In the genomic region with DNA sequence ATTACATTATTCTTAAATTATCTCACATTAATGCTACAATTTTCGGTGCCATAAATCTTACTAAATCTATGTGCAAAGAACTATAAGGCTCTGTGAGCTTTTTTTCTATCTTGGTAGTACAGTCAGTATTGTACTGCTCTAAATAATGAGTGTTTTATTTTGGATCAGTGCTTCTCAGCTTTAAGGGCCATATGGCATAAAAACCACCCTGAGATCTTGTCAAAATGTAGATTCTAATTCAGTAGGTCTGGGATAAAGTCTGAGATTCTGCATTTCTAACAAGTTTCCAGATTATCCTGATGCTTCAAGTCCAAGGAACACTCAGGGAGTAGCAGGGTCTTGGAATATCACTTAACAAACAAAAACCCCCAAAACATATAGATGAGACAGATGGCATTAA, we compare ENCODE assay signal across 17 cellular contexts.
DNase-seq lines count a peak whose midpoint lies in the region; ATAC-seq, FAIRE-seq and TF ChIP-seq lines count a peak whose summit lies in the region.
"Had no signal": no experiment of that assay in that cellular context is flagged by ENCODE, and none has a peak within 500 bp of the region (broad histone marks: within the 10 kb centered on the region; RNA-seq: fewer than 3 reads in every experiment).

No MANE protein-coding gene starts in this region.

- H3K4me1 ChIP-seq in colonic mucosa, result no peaks in the 10 kb centered on the region
- H3K4me1 ChIP-seq: A549, BLaER1, Caco-2 had no signal

- TF ChIP-seq CTCF in D721Med (IDR thresholded peaks at IDR 0.05; ENCODE audit: insufficient read depth, missing control alignments) (no peak), colonic mucosa (IDR thresholded peaks at IDR 0.05) (no peak), GM10266 (IDR thresholded peaks at IDR 0.05; ENCODE audit: control insufficient read depth, insufficient read depth, low read depth, missing control alignments) (no peak)

- no peak overlapping the region for H3K9ac ChIP-seq in colonic mucosa (ENCODE audit: low read depth in 2 of 2, low read length in 2 of 2)
- H3K9ac ChIP-seq: BLaER1 had no signal

- ATAC-seq in GM19035 (IDR thresholded peaks at IDR 0.05; ENCODE audit: unreplicated experiment), result no peak
- ATAC-seq: A549, HCT116, K562 had no signal

- no peak overlapping the region for H3K27ac ChIP-seq in colonic mucosa
- H3K27ac ChIP-seq: A549, BLaER1, HL-60 had no signal

- peak; percentile 44 for FAIRE-seq in D721Med (lab: Jason Lieb, UNC)
- FAIRE-seq: A549, GM12891, H54, K562 had no signal

- intact Hi-C loops in colonic mucosa (cut with DNase I), result no loop called here

- no peaks in the 10 kb centered on the region for H3K9me3 ChIP-seq in colonic mucosa
- H3K9me3 ChIP-seq: A549, BLaER1, Caco-2 had no signal

- H3K36me3 ChIP-seq in colonic mucosa, result no peaks in the 10 kb centered on the region
- H3K36me3 ChIP-seq: BLaER1 had no signal

- H3K4me3 ChIP-seq in colonic mucosa, result no peak overlapping the region
- H3K4me3 ChIP-seq: A549, BLaER1, K562 had no signal

- H3K27me3 ChIP-seq in colonic mucosa, result no peaks in the 10 kb centered on the region
- H3K27me3 ChIP-seq: BLaER1 had no signal

- DNase-seq in D721Med (ENCODE audit: insufficient read length, low spot score) (no peak), NCI-H1694 (lab: John Stamatoyannopoulos, UW) (peak; percentile 43), NCI-H524 treated with DMSO at 0.1 percent for 48 hours (lab: John Stamatoyannopoulos, UW) (peak; percentile 74), inferior parietal cortex (ENCODE audit: extremely low spot score) (peak; percentile 40), colonic mucosa (no peak), GM10266 (ENCODE audit: extremely low spot score) (no peak)
- DNase-seq: Caco-2; CD8-positive, alpha-beta memory T cell; DMS 273 treated with DMSO at 0.1 percent for 48 hours had no signal

Comparison
In these comparisons a context has a peak if more than half of its experiments do, and no peak if none do; other contexts are left out.
1. DNase-seq: peak in NCI-H1694 (single experiment), NCI-H524 treated with DMSO at 0.1 percent for 48 hours (single experiment) and inferior parietal cortex (single experiment); none in D721Med (single experiment), colonic mucosa (single experiment) and GM10266 (single experiment).